In genomic region chr5:53041071-53041692, GRCh38 we compare ENCODE assay signal across 8 cellular contexts.
DNase-seq lines count a peak whose midpoint lies in the region; ATAC-seq and TF ChIP-seq lines count a peak whose summit lies in the region.

No MANE protein-coding gene starts in this region.

- no peak for TF ChIP-seq CTCF in GM10266 (IDR thresholded peaks at IDR 0.05; ENCODE audit: control insufficient read depth, insufficient read depth, low read depth, missing control alignments)

- H3K27me3 Mint-ChIP-seq in effector memory CD8-positive, alpha-beta T cell = no peaks in the 10 kb centered on the region

- no peaks in the 10 kb centered on the region for H3K36me3 Mint-ChIP-seq in effector memory CD8-positive, alpha-beta T cell (ENCODE audit: insufficient read depth)

- DNase-seq in GM10266 (ENCODE audit: extremely low spot score) = peak; percentile 7
- DNase-seq in effector memory CD8-positive, alpha-beta T cell = no peak
- no peak for DNase-seq in NCI-H82 (lab: John Stamatoyannopoulos, UW)
- DNase-seq in stimulated activated CD8-positive, alpha-beta memory T cell treated with anti-CD3 and anti-CD28 coated beads, Interleukin-4, amount 100 ng/mL, for 48 hours = no peak
- no peak for DNase-seq in NOMO-1 (lab: John Stamatoyannopoulos, UW; ENCODE audit: unreplicated experiment in 2 of 2)
- no peak for DNase-seq in NCI-H446 treated with DMSO at 0.1 percent for 48 hours (lab: John Stamatoyannopoulos, UW)

- peaks cover 5% of the 10 kb centered on the region in 2 donors for H3K4me1 Mint-ChIP-seq in effector memory CD8-positive, alpha-beta T cell (ENCODE audit: low read depth in 2 of 2)

- H3K9me3 Mint-ChIP-seq in effector memory CD8-positive, alpha-beta T cell = no peaks in the 10 kb centered on the region

- ATAC-seq in GM21381 (IDR thresholded peaks at IDR 0.05; ENCODE audit: unreplicated experiment) = peak; percentile 92
- ATAC-seq in HG03460 (IDR thresholded peaks at IDR 0.05; ENCODE audit: unreplicated experiment) = peak; percentile 95
- peak; percentile 77 for ATAC-seq in effector memory CD8-positive, alpha-beta T cell (replicated peaks)

- peak overlapping the region; percentile 56 to 73 for H3K4me3 Mint-ChIP-seq in effector memory CD8-positive, alpha-beta T cell

- H3K27ac Mint-ChIP-seq in effector memory CD8-positive, alpha-beta T cell = peak overlapping the region; percentile 62 to 77
